In genomic region chr6:163415176-163415619, GRCh38 we compare ENCODE assay signal across 7 cellular contexts. TPM values are rescaled to one million over a fixed set of nuclear protein-coding genes. Genes with fewer than 3 reads are reported as not detected.
DNase-seq lines count a peak whose midpoint lies in the region; ATAC-seq and TF ChIP-seq lines count a peak whose summit lies in the region.

No MANE protein-coding gene starts in this region.

- H3K4me3 Mint-ChIP-seq in activated T-cell treated with anti-CD3 and anti-CD28 coated beads, Interleukin-2, amount 50 U/mL, for 24 hours = peak overlapping the region; percentile 81

- H3K27ac Mint-ChIP-seq in activated T-cell treated with anti-CD3 and anti-CD28 coated beads, Interleukin-2, amount 50 U/mL, for 24 hours = peak overlapping the region; percentile 90

- ATAC-seq in GM19023 (IDR thresholded peaks at IDR 0.05; ENCODE audit: unreplicated experiment) = peak; percentile 1
- peak; percentile 3 for ATAC-seq in HG03354 (IDR thresholded peaks at IDR 0.05; ENCODE audit: poor library complexity, severe bottlenecking, unreplicated experiment)
- no peak for ATAC-seq in heart right ventricle
- no peak for ATAC-seq in GM18868 (IDR thresholded peaks at IDR 0.05; ENCODE audit: unreplicated experiment)

- no peak for DNase-seq in activated T-cell treated with anti-CD3 and anti-CD28 coated beads, Interleukin-2, amount 50 U/mL, for 24 hours
- DNase-seq in heart right ventricle (peak in 1 of 2 donors; percentile 34), NCI-H2081 treated with DMSO at 0.1 percent for 48 hours (lab: John Stamatoyannopoulos, UW) (no peak)

- peaks cover 42% of the 10 kb centered on the region for H3K4me1 Mint-ChIP-seq in activated T-cell treated with anti-CD3 and anti-CD28 coated beads, Interleukin-2, amount 50 U/mL, for 24 hours (ENCODE audit: low read depth)

- no peaks in the 10 kb centered on the region for H3K27me3 ChIP-seq in heart right ventricle

- no peaks in the 10 kb centered on the region for H3K9me3 Mint-ChIP-seq in activated T-cell treated with anti-CD3 and anti-CD28 coated beads, Interleukin-2, amount 50 U/mL, for 24 hours

- H3K9me3 ChIP-seq in heart right ventricle = no peaks in the 10 kb centered on the region

- TF ChIP-seq CTCF in heart right ventricle (IDR thresholded peaks at IDR 0.05) = no peak

- intact Hi-C loops in heart right ventricle (cut with DNase I) = loop anchor here in 9 of 10 donors (1.0 to 10.0 kb wide), 14 partner anchors 78 to 1510 kb away; no protein-coding TSS in a partner anchor

- peaks cover 8% of the 10 kb centered on the region for H3K36me3 Mint-ChIP-seq in activated T-cell treated with anti-CD3 and anti-CD28 coated beads, Interleukin-2, amount 50 U/mL, for 24 hours (ENCODE audit: low read depth)

- H3K4me3 ChIP-seq in heart right ventricle = peak overlapping the region; percentile 76 to 93 (median 89)
- peak overlapping the region; percentile 66 to 99 (median 81) for H3K4me3 ChIP-seq in skin epidermis

- no peaks in the 10 kb centered on the region for H3K36me3 ChIP-seq in heart right ventricle

- peaks cover 0 to 45% (median 20%) of the 10 kb centered on the region in 9 donors for H3K4me1 ChIP-seq in heart right ventricle

- 0 to 1% methylated on average over 42 to 45 of the region's 47 CpGs for WGBS in heart right ventricle, 2 donors

- H3K27ac ChIP-seq in heart right ventricle = peak overlapping the region; percentile 98 to 100 (median 99)
- H3K27ac ChIP-seq in skin epidermis = peak overlapping the region; percentile 89 to 99 (median 96)

- no peaks in the 10 kb centered on the region for H3K27me3 Mint-ChIP-seq in activated T-cell treated with anti-CD3 and anti-CD28 coated beads, Interleukin-2, amount 50 U/mL, for 24 hours

RNA-seq across cellular contexts. Expression of gene QKI, which starts 0.7 kb away (rescaled TPM):
- 100 to 1,000 TPM; 386 to 551 (median 505) TPM for total RNA-seq in heart right ventricle
- polyA plus RNA-seq in heart right ventricle = 10 to 100 TPM; 74.7 to 86.2 TPM

Comparison
In these comparisons a context has a peak if more than half of its experiments do, and no peak if none do; other contexts are left out.
1. ATAC-seq: peak in GM19023 (single experiment) and HG03354 (single experiment); none in heart right ventricle (0 of 8) and GM18868 (single experiment).